19 cellular contexts compared by ENCODE assay signal in genomic region chr1:196071452-196071851, GRCh38.
"Had no signal": no experiment of that assay in that cellular context is flagged by ENCODE, and none has a peak within 500 bp of the region (broad histone marks: within the 10 kb centered on the region; RNA-seq: fewer than 3 reads in every experiment).

No MANE protein-coding gene starts in this region.

- H3K27me3 ChIP-seq: brain microvascular endothelial cell, colonic mucosa, foreskin keratinocyte, spleen, testis had no signal

- DNase-seq: activated CD4-positive, alpha-beta T cell treated with anti-CD3 and anti-CD28 coated beads for 36 hours; activated CD4-positive, alpha-beta T cell treated with anti-CD3 and anti-CD28 coated beads, Interleukin-2, amount 50 U/mL, for 48 hours; activated naive CD4-positive, alpha-beta T cell treated with anti-CD3 and anti-CD28 coated beads for 36 hours; activated T-cell treated with anti-CD3 and anti-CD28 coated beads, Interleukin-2, amount 50 U/mL, for 1 hour; aorta; brain microvascular endothelial cell; colonic mucosa; endodermal cell; hypothalamus; retina; spleen; stimulated activated CD4-positive, alpha-beta T cell treated with anti-CD3 and anti-CD28 coated beads, Interleukin-4, amount 100 ng/mL, for 4 hours; testis had no signal

- ATAC-seq: activated CD4-positive, alpha-beta T cell treated with anti-CD3 and anti-CD28 coated beads for 36 hours; foreskin keratinocyte; left lobe of liver; stimulated activated memory B cell treated with anti-CD40 and anti-IgM and Interleukin-4, amounts not matched to agents 10 μg/mL and 1 μg/mL and 100 μg/mL, for 72 hours; WTC11 had no signal

- H3K4me1 ChIP-seq: colonic mucosa, foreskin keratinocyte, spleen, testis had no signal

- H3K27ac ChIP-seq: brain microvascular endothelial cell, colonic mucosa, foreskin keratinocyte, spleen, testis had no signal

- FAIRE-seq: keratinocyte had no signal

- H3K4me3 ChIP-seq: colonic mucosa, lung, spleen, testis had no signal

- H3K36me3 ChIP-seq: brain microvascular endothelial cell, colonic mucosa, spleen had no signal
